In the genomic region with DNA sequence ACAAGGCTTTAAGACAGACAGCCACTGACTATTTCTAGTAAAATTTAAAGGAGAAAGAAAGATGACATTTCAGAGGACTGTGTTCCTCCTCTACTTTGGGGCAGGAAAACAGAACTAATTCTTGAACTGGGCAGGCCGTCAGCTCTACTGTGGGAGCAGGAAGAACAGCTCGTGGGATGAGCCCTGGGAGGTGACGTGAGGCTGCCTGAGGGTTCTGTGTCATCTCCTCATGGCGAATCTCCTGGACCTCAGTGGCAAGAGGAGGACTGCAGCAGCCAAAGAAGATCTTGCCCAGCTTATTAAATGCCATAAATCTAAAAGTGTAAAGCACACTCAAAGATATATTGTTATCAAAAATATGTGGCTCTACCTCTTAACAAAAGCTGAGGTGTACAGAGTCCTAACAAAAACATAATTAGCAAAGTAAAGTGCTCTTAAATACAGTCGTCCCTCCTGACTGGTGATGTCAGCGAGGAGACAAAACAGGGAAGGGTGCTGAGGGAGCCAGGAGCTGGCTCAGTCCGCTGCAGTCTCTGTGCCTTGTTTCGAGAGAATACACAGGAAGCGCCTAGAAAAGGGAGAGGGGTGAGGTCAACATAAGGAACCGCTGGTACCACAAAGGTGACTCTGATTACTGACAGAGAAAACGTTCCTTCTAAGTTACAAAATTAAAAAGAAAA, we compare ENCODE assay signal across 1 cellular context.
TF ChIP-seq lines count a peak whose summit lies in the region.

No MANE protein-coding gene starts in this region.

TF ChIP-seq in SK-N-SH treated with all-trans-retinoic acid at 6 μM for 48 hours, 23 proteins besides CTCF, POLR2A, EP300 and RAD21 (continued from another document):
- TF ChIP-seq, protein P1, sequence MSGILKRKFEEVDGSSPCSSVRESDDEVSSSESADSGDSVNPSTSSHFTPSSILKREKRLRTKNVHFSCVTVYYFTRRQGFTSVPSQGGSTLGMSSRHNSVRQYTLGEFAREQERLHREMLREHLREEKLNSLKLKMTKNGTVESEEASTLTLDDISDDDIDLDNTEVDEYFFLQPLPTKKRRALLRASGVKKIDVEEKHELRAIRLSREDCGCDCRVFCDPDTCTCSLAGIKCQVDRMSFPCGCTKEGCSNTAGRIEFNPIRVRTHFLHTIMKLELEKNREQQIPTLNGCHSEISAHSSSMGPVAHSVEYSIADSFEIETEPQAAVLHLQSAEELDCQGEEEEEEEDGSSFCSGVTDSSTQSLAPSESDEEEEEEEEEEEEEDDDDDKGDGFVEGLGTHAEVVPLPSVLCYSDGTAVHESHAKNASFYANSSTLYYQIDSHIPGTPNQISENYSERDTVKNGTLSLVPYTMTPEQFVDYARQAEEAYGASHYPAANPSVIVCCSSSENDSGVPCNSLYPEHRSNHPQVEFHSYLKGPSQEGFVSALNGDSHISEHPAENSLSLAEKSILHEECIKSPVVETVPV (CRISPR knock-in tag; IDR thresholded peaks at IDR 0.05), result no peak
- TF ChIP-seq ZC3H10 (CRISPR knock-in tag; IDR thresholded peaks at IDR 0.05), result no peak
